19 cellular contexts compared by ENCODE assay signal in the genomic region with DNA sequence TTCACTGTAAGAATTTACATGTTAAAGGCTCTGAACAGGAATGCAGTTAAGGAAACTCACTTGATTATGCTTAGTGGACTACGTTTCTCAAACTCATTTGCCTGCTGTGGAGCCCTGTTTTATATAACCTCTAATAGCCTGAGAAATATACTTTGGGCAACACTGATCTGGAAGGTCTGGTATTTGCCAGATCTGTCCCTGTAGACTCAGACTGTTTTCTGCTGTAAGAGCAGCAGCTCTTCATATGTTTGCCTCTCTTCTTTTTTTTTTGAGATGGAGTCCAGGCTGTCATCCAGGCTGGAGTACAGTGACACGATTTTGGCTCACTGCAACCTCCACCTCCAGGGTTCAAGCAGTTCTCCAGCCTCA.
"Had no signal": no experiment of that assay in that cellular context is flagged by ENCODE, and none has a peak within 500 bp of the region (broad histone marks: within the 10 kb centered on the region; RNA-seq: fewer than 3 reads in every experiment).

No MANE protein-coding gene starts in this region.

- H3K9me3 Mint-ChIP-seq: activated T-cell treated with anti-CD3 and anti-CD28 coated beads, Interleukin-2, amount 50 U/mL, for 4 hours; brain; natural killer cell treated with Interleukin-12 subunit alpha and Interleukin-12 subunit beta and Interleukin-15 and Interleukin-18, amount 100 ng/mL, for 72 hours; T-cell; T-helper 2 cell treated with Interferon-gamma antibody and Interleukin-4, amounts not matched to agents 5 μg/mL and 100 μg/mL, for 36 hours had no signal

- H3K36me3 ChIP-seq: ovary had no signal

- H3K27me3 ChIP-seq: ovary, right atrium auricular region, tibial artery had no signal

- H3K4me1 Mint-ChIP-seq: brain had no signal

- H3K27ac ChIP-seq: left ventricle myocardium inferior, ovary, psoas muscle, right atrium auricular region, tibial artery had no signal

- ATAC-seq: T-cell had no signal

- H3K9me3 ChIP-seq: left ventricle myocardium inferior, ovary, psoas muscle, right atrium auricular region, tibial artery had no signal

- H3K4me3 Mint-ChIP-seq: activated T-cell treated with anti-CD3 and anti-CD28 coated beads, Interleukin-2, amount 50 U/mL, for 4 hours; brain; natural killer cell treated with Interleukin-12 subunit alpha and Interleukin-12 subunit beta and Interleukin-15 and Interleukin-18, amount 100 ng/mL, for 72 hours; T-cell; T-helper 2 cell treated with Interferon-gamma antibody and Interleukin-4, amounts not matched to agents 5 μg/mL and 100 μg/mL, for 36 hours had no signal

- H3K27ac Mint-ChIP-seq: natural killer cell treated with Interleukin-12 subunit alpha and Interleukin-12 subunit beta and Interleukin-15 and Interleukin-18, amount 100 ng/mL, for 72 hours; T-helper 2 cell treated with Interferon-gamma antibody and Interleukin-4, amounts not matched to agents 5 μg/mL and 100 μg/mL, for 36 hours had no signal

- H3K4me1 ChIP-seq: left ventricle myocardium inferior, psoas muscle, right atrium auricular region, tibial artery had no signal

- H3K27me3 Mint-ChIP-seq: brain; natural killer cell treated with Interleukin-12 subunit alpha and Interleukin-12 subunit beta and Interleukin-15 and Interleukin-18, amount 100 ng/mL, for 72 hours; T-cell had no signal

- DNase-seq: activated CD4-positive, alpha-beta T cell treated with anti-CD3 and anti-CD28 coated beads for 1 hour; activated effector memory CD4-positive, alpha-beta T cell treated with anti-CD3 and anti-CD28 coated beads, Interleukin-2, amount 50 U/mL, for 16 hours; activated naive CD4-positive, alpha-beta T cell treated with anti-CD3 and anti-CD28 coated beads, Interleukin-2, amount 50 U/mL, for 16 hours; activated T-cell treated with anti-CD3 and anti-CD28 coated beads, Interleukin-2, amount 50 U/mL, for 4 hours; aorta; effector CD4-positive, alpha-beta T cell; foreskin melanocyte; hippocampal formation; kidney glomerular epithelial cell; left ventricle myocardium inferior; ovary; psoas muscle; stimulated activated CD4-positive, alpha-beta T cell treated with anti-CD3 and anti-CD28 coated beads, Interleukin-4, amount 100 ng/mL, for 4 hours; T-cell; tibial artery had no signal

- H3K4me3 ChIP-seq: left ventricle myocardium inferior, ovary, psoas muscle, right atrium auricular region, tibial artery had no signal
